ENCODE assay signal across 20 cellular contexts in the genomic region with DNA sequence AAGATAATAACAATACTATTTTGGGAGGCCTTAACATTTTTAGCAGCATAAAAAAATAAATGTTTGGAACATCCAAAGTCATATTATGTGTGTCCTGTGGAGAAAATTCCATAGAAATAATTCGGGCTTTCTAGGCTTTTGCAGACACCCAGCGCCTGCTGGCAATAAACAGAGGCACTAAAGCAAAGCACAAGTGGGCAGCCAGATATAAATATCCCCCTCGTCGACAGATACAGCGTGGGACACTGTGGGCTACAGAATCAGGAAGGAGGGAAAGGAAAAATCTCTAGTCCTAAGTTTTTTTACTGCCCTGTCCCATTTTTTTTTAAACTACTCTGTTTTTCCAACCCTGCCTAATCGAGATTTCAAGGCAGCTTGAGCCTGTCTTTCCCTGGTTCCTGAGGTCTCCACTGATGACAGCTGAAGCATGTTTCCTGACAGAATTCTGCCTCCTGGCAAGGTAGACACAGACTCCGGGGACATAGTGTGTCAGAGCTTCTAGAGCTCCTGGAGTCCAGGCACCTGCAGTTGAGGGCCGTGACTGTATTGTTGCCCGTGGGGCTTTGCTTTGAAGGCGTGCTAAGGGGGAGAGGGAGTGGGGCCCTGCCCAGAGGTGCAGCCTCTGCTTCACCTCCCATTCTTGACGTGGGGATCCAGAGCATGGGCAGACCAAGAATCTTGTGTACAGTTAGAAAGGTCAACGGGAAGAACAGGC.
"Had no signal": no experiment of that assay in that cellular context is flagged by ENCODE, and none has a peak within 500 bp of the region (broad histone marks: within the 10 kb centered on the region; RNA-seq: fewer than 3 reads in every experiment).

No MANE protein-coding gene starts in this region.

- H3K27ac Mint-ChIP-seq: activated CD4-positive, alpha-beta memory T cell treated with anti-CD3 and anti-CD28 coated beads for 36 hours; activated naive CD4-positive, alpha-beta T cell treated with anti-CD3 and anti-CD28 coated beads for 36 hours; activated naive CD8-positive, alpha-beta T cell treated with anti-CD3 and anti-CD28 coated beads, Interleukin-2, amount 10 ng/mL, durations not matched to agents 7 days and 5 days; dendritic cell treated with granulocyte-macrophage colony-stimulating factor and Interleukin-4, amounts not matched to agents 40 ng/mL and 50 ng/mL, for 4 days; natural killer cell; T-helper 17 cell had no signal

- H3K4me1 Mint-ChIP-seq: activated naive CD8-positive, alpha-beta T cell treated with anti-CD3 and anti-CD28 coated beads, Interleukin-2, amount 10 ng/mL, durations not matched to agents 7 days and 5 days; natural killer cell; stimulated activated naive CD8-positive, alpha-beta T cell treated with anti-CD3 and anti-CD28 coated beads, Interleukin-15, amount 100 ng/mL, for 72 hours; T-helper 17 cell had no signal

- H3K27ac ChIP-seq: foreskin keratinocyte, left ventricle myocardium inferior, prostate gland, thoracic aorta, upper lobe of left lung had no signal

- H3K9me3 ChIP-seq: prostate gland, thoracic aorta, upper lobe of left lung had no signal

- H3K4me1 ChIP-seq: foreskin keratinocyte, left ventricle myocardium inferior, prostate gland, upper lobe of left lung had no signal

- H3K9me3 Mint-ChIP-seq: activated CD4-positive, alpha-beta memory T cell treated with anti-CD3 and anti-CD28 coated beads for 36 hours; dendritic cell treated with granulocyte-macrophage colony-stimulating factor and Interleukin-4, amounts not matched to agents 40 ng/mL and 50 ng/mL, for 4 days; stimulated activated naive CD8-positive, alpha-beta T cell treated with anti-CD3 and anti-CD28 coated beads, Interleukin-15, amount 100 ng/mL, for 72 hours had no signal

- H3K4me3 Mint-ChIP-seq: activated CD4-positive, alpha-beta memory T cell treated with anti-CD3 and anti-CD28 coated beads for 36 hours; activated naive CD4-positive, alpha-beta T cell treated with anti-CD3 and anti-CD28 coated beads for 36 hours; activated naive CD8-positive, alpha-beta T cell treated with anti-CD3 and anti-CD28 coated beads, Interleukin-2, amount 10 ng/mL, durations not matched to agents 7 days and 5 days; dendritic cell treated with granulocyte-macrophage colony-stimulating factor and Interleukin-4, amounts not matched to agents 40 ng/mL and 50 ng/mL, for 4 days; natural killer cell; stimulated activated naive CD8-positive, alpha-beta T cell treated with anti-CD3 and anti-CD28 coated beads, Interleukin-15, amount 100 ng/mL, for 72 hours; T-helper 17 cell had no signal

- H3K36me3 Mint-ChIP-seq: activated CD4-positive, alpha-beta memory T cell treated with anti-CD3 and anti-CD28 coated beads for 36 hours; activated naive CD8-positive, alpha-beta T cell treated with anti-CD3 and anti-CD28 coated beads, Interleukin-2, amount 10 ng/mL, durations not matched to agents 7 days and 5 days; natural killer cell had no signal

- ATAC-seq: foreskin keratinocyte; natural killer cell; right cardiac atrium; stimulated activated naive CD8-positive, alpha-beta T cell treated with anti-CD3 and anti-CD28 coated beads, Interleukin-15, amount 100 ng/mL, for 72 hours; T-helper 17 cell had no signal

- H3K4me3 ChIP-seq: left ventricle myocardium inferior, prostate gland, thoracic aorta, upper lobe of left lung had no signal

- DNase-seq: activated CD4-positive, alpha-beta memory T cell treated with anti-CD3 and anti-CD28 coated beads for 36 hours; activated CD4-positive, alpha-beta T cell treated with anti-CD3 and anti-CD28 coated beads for 48 hours; activated naive CD4-positive, alpha-beta T cell treated with anti-CD3 and anti-CD28 coated beads for 36 hours; activated naive CD8-positive, alpha-beta T cell treated with anti-CD3 and anti-CD28 coated beads, Interleukin-2, amount 10 ng/mL, durations not matched to agents 7 days and 5 days; activated T-cell treated with anti-CD3 and anti-CD28 coated beads, Interleukin-2, amount 50 U/mL, for 48 hours; amniotic stem cell; effector CD8-positive, alpha-beta T cell; foreskin keratinocyte; left ventricle myocardium inferior; natural killer cell; right cardiac atrium; stimulated activated CD4-positive, alpha-beta T cell treated with anti-CD3 and anti-CD28 coated beads, Interleukin-12 subunit alpha, Interleukin-12 subunit beta, amount 100 ng/mL, for 4 hours; stimulated activated CD4-positive, alpha-beta T cell treated with anti-CD3 and anti-CD28 coated beads, Interleukin-1b, Interleukin-23, amount 100 ng/mL, for 48 hours; stimulated activated naive CD8-positive, alpha-beta T cell treated with anti-CD3 and anti-CD28 coated beads, Interleukin-15, amount 100 ng/mL, for 72 hours; SW 1271; T-helper 17 cell; upper lobe of left lung had no signal

- H3K27me3 Mint-ChIP-seq: activated CD4-positive, alpha-beta memory T cell treated with anti-CD3 and anti-CD28 coated beads for 36 hours; activated naive CD8-positive, alpha-beta T cell treated with anti-CD3 and anti-CD28 coated beads, Interleukin-2, amount 10 ng/mL, durations not matched to agents 7 days and 5 days; dendritic cell treated with granulocyte-macrophage colony-stimulating factor and Interleukin-4, amounts not matched to agents 40 ng/mL and 50 ng/mL, for 4 days; stimulated activated naive CD8-positive, alpha-beta T cell treated with anti-CD3 and anti-CD28 coated beads, Interleukin-15, amount 100 ng/mL, for 72 hours; T-helper 17 cell had no signal
